Comparison of ENCODE assay signal across 27 cellular contexts in genomic region chr2:182558564-182558963, GRCh38.
"Had no signal": no experiment of that assay in that cellular context is flagged by ENCODE, and none has a peak within 500 bp of the region (broad histone marks: within the 10 kb centered on the region; RNA-seq: fewer than 3 reads in every experiment).

No MANE protein-coding gene starts in this region.

- DNase-seq: activated CD4-positive, alpha-beta memory T cell treated with anti-CD3 and anti-CD28 coated beads for 36 hours; activated CD4-positive, alpha-beta T cell treated with anti-CD3 and anti-CD28 coated beads, Interleukin-2, amount 10 ng/mL, durations not matched to agents 7 days and 5 days; activated CD4-positive, CD25-positive, alpha-beta regulatory T cell; activated CD8-positive, alpha-beta memory T cell treated with anti-CD3 and anti-CD28 coated beads for 24 hours; activated gamma-delta T cell; activated naive CD4-positive, alpha-beta T cell treated with anti-CD3 and anti-CD28 coated beads for 36 hours; activated T-cell treated with anti-CD3 and anti-CD28 coated beads for 4 hours; activated T-cell treated with anti-CD3 and anti-CD28 coated beads, Interleukin-2, amount 50 U/mL, for 48 hours; amygdala; brain microvascular endothelial cell; Kasumi-1; NCI-H1105 treated with DMSO at 0.1 percent for 48 hours; NCI-H2029; NCI-H2107; NCI-H2171 treated with DMSO at 0.1 percent for 48 hours; NCI-H226; NCI-H510A; NCI-H526 treated with DMSO at 0.1 percent for 48 hours; PC-3; SIG-M5; T-helper 1 cell had no signal

- H3K27me3 Mint-ChIP-seq: activated CD4-positive, alpha-beta memory T cell treated with anti-CD3 and anti-CD28 coated beads for 36 hours; activated CD4-positive, alpha-beta T cell treated with anti-CD3 and anti-CD28 coated beads, Interleukin-2, amount 10 ng/mL, durations not matched to agents 7 days and 5 days; activated naive CD8-positive, alpha-beta T cell; activated T-helper 17 cell treated with anti-CD3 and anti-CD28 coated beads, Interleukin-2, amount 50 U/mL, for 72 hours had no signal

- H3K4me3 Mint-ChIP-seq: activated CD4-positive, alpha-beta memory T cell treated with anti-CD3 and anti-CD28 coated beads for 36 hours; activated CD4-positive, alpha-beta T cell treated with anti-CD3 and anti-CD28 coated beads, Interleukin-2, amount 10 ng/mL, durations not matched to agents 7 days and 5 days; activated naive CD4-positive, alpha-beta T cell treated with anti-CD3 and anti-CD28 coated beads for 36 hours; activated naive CD8-positive, alpha-beta T cell; activated T-helper 17 cell treated with anti-CD3 and anti-CD28 coated beads, Interleukin-2, amount 50 U/mL, for 72 hours had no signal

- FAIRE-seq: astrocyte, colon had no signal

- H3K27ac ChIP-seq: brain microvascular endothelial cell, cardiac muscle cell, VCaP had no signal

- H3K27me3 ChIP-seq: brain microvascular endothelial cell, cardiac muscle cell had no signal

- H3K27ac Mint-ChIP-seq: activated CD4-positive, alpha-beta memory T cell treated with anti-CD3 and anti-CD28 coated beads for 36 hours; activated CD4-positive, alpha-beta T cell treated with anti-CD3 and anti-CD28 coated beads, Interleukin-2, amount 10 ng/mL, durations not matched to agents 7 days and 5 days; activated naive CD4-positive, alpha-beta T cell treated with anti-CD3 and anti-CD28 coated beads for 36 hours; activated naive CD8-positive, alpha-beta T cell; activated T-helper 17 cell treated with anti-CD3 and anti-CD28 coated beads, Interleukin-2, amount 50 U/mL, for 72 hours had no signal

- H3K36me3 Mint-ChIP-seq: activated CD4-positive, alpha-beta memory T cell treated with anti-CD3 and anti-CD28 coated beads for 36 hours; activated naive CD8-positive, alpha-beta T cell had no signal

- H3K4me3 ChIP-seq: cardiac muscle cell had no signal

- ATAC-seq: activated T-helper 17 cell treated with anti-CD3 and anti-CD28 coated beads, Interleukin-2, amount 50 U/mL, for 72 hours; PC-3 had no signal

- H3K9me3 Mint-ChIP-seq: activated CD4-positive, alpha-beta memory T cell treated with anti-CD3 and anti-CD28 coated beads for 36 hours; activated CD4-positive, alpha-beta T cell treated with anti-CD3 and anti-CD28 coated beads, Interleukin-2, amount 10 ng/mL, durations not matched to agents 7 days and 5 days had no signal

- H3K4me1 Mint-ChIP-seq: activated CD4-positive, alpha-beta T cell treated with anti-CD3 and anti-CD28 coated beads, Interleukin-2, amount 10 ng/mL, durations not matched to agents 7 days and 5 days; activated T-helper 17 cell treated with anti-CD3 and anti-CD28 coated beads, Interleukin-2, amount 50 U/mL, for 72 hours had no signal

- H3K36me3 ChIP-seq: brain microvascular endothelial cell, cardiac muscle cell had no signal
